1 cellular context compared by ENCODE assay signal in the genomic region with DNA sequence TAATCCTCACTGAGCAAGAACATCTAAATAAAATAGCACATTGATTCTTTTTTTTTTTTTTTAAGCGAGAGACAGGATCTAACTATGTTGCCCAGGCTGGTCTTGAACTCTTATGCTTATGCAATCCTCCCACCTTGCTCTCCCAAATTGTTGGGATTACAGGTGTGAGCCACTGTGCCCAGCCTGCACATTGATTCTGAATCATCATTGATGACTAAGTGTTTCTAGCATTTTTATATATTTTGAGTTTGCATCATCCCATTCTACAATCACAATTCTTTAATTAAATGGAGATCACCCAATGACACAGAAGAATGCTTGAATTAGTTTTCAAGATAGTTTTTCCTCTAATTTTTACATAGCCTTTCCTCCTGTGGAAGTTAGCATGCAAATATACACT.
TF ChIP-seq lines count a peak whose summit lies in the region.

No MANE protein-coding gene starts in this region.

TF ChIP-seq in GM23338, 12 proteins besides CTCF, POLR2A, EP300 and RAD21 (continued from another document):
- no peak for TF ChIP-seq REST (IDR thresholded peaks at IDR 0.05; ENCODE audit: unreplicated experiment)
TF ChIP-seq in GM23338: peak in this region for 0.
